ENCODE assay signal across 16 cellular contexts in the genomic region with DNA sequence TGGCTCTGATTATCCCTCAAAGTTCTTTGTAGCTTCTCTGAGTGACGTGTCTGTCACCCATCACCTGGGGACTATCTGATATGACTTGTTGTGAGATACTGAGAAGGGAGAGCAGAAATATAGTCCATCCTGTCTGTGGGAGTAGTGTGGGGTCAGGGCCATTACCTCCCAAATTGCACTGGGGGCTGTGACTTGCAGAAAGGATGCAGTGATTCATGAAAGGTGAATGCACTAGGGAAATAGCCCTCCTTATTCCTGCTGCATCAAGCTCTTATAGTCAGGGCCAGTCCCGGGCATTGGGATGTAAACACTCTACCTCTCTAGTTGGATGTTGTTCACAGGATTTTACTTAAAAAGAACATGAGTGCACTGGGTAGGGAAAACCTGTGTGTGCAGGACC.
DNase-seq lines count a peak whose midpoint lies in the region; ATAC-seq and TF ChIP-seq lines count a peak whose summit lies in the region.
"Had no signal": no experiment of that assay in that cellular context is flagged by ENCODE, and none has a peak within 500 bp of the region (broad histone marks: within the 10 kb centered on the region; RNA-seq: fewer than 3 reads in every experiment).

No MANE protein-coding gene starts in this region.

- H3K4me2 ChIP-seq in PC-3 (ENCODE audit: low read length) (peak overlapping the region; percentile 51; the same call in 1 of the 2 replicates), skeletal muscle satellite cell (ENCODE audit: low read length) (peak overlapping the region; percentile 27)
- H3K4me2 ChIP-seq: A549 had no signal

- no peaks in the 10 kb centered on the region for H3K79me2 ChIP-seq in PC-3 (ENCODE audit: low read length)

- peaks cover 0 to 5% (median under 1%) of the 10 kb centered on the region in 8 donors for H3K9me3 Mint-ChIP-seq in CD4-positive, alpha-beta memory T cell
- H3K9me3 Mint-ChIP-seq: CD8-positive, alpha-beta T cell; HFFc6 had no signal

- no peaks in the 10 kb centered on the region for H3F3A ChIP-seq in PC-3 (ENCODE audit: low read length, unreplicated experiment)

- no peaks in the 10 kb centered on the region for H3K36me3 Mint-ChIP-seq in CD4-positive, alpha-beta memory T cell
- H3K36me3 Mint-ChIP-seq: CD8-positive, alpha-beta T cell had no signal

- no peaks in the 10 kb centered on the region for H3K4me1 Mint-ChIP-seq in CD4-positive, alpha-beta memory T cell

- H3K4me3 Mint-ChIP-seq in CD4-positive, alpha-beta memory T cell, result no peak overlapping the region
- H3K4me3 Mint-ChIP-seq: CD8-positive, alpha-beta T cell; HFFc6 had no signal

- no peak for TF ChIP-seq CTCF in PC-3 (conservative IDR thresholded peaks at IDR 0.05; ENCODE audit: low read depth, low read length)
- no peak for TF ChIP-seq CTCF in foreskin keratinocyte (conservative IDR thresholded peaks at IDR 0.05)
- TF ChIP-seq CTCF in left lung (IDR thresholded peaks at IDR 0.05), result no peak

- ATAC-seq in PC-3, result peak; percentile 27
- peak; percentile 15 for ATAC-seq in foreskin keratinocyte
- peak; percentile 43 for ATAC-seq in left lung
- no peak for ATAC-seq in right cardiac atrium
- ATAC-seq: A549; CD8-positive, alpha-beta T cell had no signal

- no peaks in the 10 kb centered on the region for H3K9me3 ChIP-seq in PC-3 (ENCODE audit: low read length)
- no peaks in the 10 kb centered on the region for H3K9me3 ChIP-seq in left lung
- H3K9me3 ChIP-seq in skeletal muscle satellite cell (replicated peaks; ENCODE audit: low read length), result no peaks in the 10 kb centered on the region
- no peaks in the 10 kb centered on the region for H3K9me3 ChIP-seq in CD4-positive, alpha-beta memory T cell (ENCODE audit: control insufficient read depth in 1 of 2, low read length in 2 of 2)
- H3K9me3 ChIP-seq in right cardiac atrium (ENCODE audit: control insufficient read depth, low read length), result no peaks in the 10 kb centered on the region
- H3K9me3 ChIP-seq: A549, BE2C had no signal

- CTCF ChIA-PET in PC-3 (lab: Charles Lee), result no interaction called here
- CTCF ChIA-PET in CD4-positive, alpha-beta memory T cell (lab: Charles Lee; ENCODE audit: partially characterized antibody), result no interaction called here

- POLR2A ChIA-PET in PC-3 (lab: Charles Lee; ENCODE audit: unreplicated experiment), result no interaction called here
- POLR2A ChIA-PET in CD4-positive, alpha-beta memory T cell (lab: Charles Lee; ENCODE audit: partially characterized antibody), result no interaction called here

- H3K4me3 ChIP-seq in PC-3 (ENCODE audit: low read length) (no peak overlapping the region), left lung (no peak overlapping the region), skeletal muscle satellite cell (ENCODE audit: low read length) (no peak overlapping the region), right cardiac atrium (ENCODE audit: low read length) (no peak overlapping the region)
- H3K4me3 ChIP-seq in CD4-positive, alpha-beta memory T cell (ENCODE audit: low read length in 2 of 2), result no peak overlapping the region
- H3K4me3 ChIP-seq: A549 had no signal

- no peaks in the 10 kb centered on the region for H3K9me2 ChIP-seq in PC-3 (replicated peaks; ENCODE audit: low read length)

- H3K36me3 ChIP-seq in PC-3 (ENCODE audit: low read depth, low read length), result no peaks in the 10 kb centered on the region
- H3K36me3 ChIP-seq in left lung, result no peaks in the 10 kb centered on the region
- no peaks in the 10 kb centered on the region for H3K36me3 ChIP-seq in skeletal muscle satellite cell (ENCODE audit: insufficient read depth, low read length)
- H3K36me3 ChIP-seq in CD4-positive, alpha-beta memory T cell (ENCODE audit: insufficient read depth, low read length), result no peaks in the 10 kb centered on the region
- H3K36me3 ChIP-seq: BE2C had no signal

- H2AFZ ChIP-seq in PC-3 (ENCODE audit: low read length), result no peak overlapping the region

- WGBS in right cardiac atrium, result 73% methylated on average over 2 of the region's 2 CpGs

- no peak overlapping the region for H3K27ac Mint-ChIP-seq in CD4-positive, alpha-beta memory T cell
- H3K27ac Mint-ChIP-seq: CD8-positive, alpha-beta T cell; HFFc6 had no signal

- H3K9ac ChIP-seq in PC-3 (ENCODE audit: low read length) (no peak overlapping the region), skeletal muscle satellite cell (ENCODE audit: low read depth, low read length) (no peak overlapping the region)

- no TSS peak for BruUV-seq in PC-3 (replicated peaks; lab: Mats Ljungman, UMichigan)

- intact Hi-C loops in PC-3 (cut with micrococcal nuclease), result loop anchor here (1.0 kb wide), 1 partner anchor 11 kb away; no protein-coding TSS in a partner anchor
- intact Hi-C loops in left lung (cut with DNase I), result no loop called here
- intact Hi-C loops in CD4-positive, alpha-beta memory T cell (cut with micrococcal nuclease), result no loop called here
- intact Hi-C loops in right cardiac atrium (cut with DNase I), result no loop called here

- no peaks in the 10 kb centered on the region for H3K27me3 Mint-ChIP-seq in CD4-positive, alpha-beta memory T cell

- H3K27me3 ChIP-seq in PC-3 (ENCODE audit: low read length) (no peaks in the 10 kb centered on the region), foreskin keratinocyte (peaks cover 6% of the 10 kb centered on the region), left lung (no peaks in the 10 kb centered on the region), skeletal muscle satellite cell (ENCODE audit: control insufficient read depth, insufficient read depth, low read length) (no peaks in the 10 kb centered on the region), right cardiac atrium (ENCODE audit: control insufficient read depth, insufficient read depth) (no peaks in the 10 kb centered on the region)
- no peaks in the 10 kb centered on the region for H3K27me3 ChIP-seq in CD4-positive, alpha-beta memory T cell (ENCODE audit: insufficient read depth, low read length)
- H3K27me3 ChIP-seq: BE2C had no signal

- no peaks in the 10 kb centered on the region for H4K20me1 ChIP-seq in PC-3 (ENCODE audit: low read length)

- DNase-seq in PC-3 (peak; percentile 8), foreskin keratinocyte (no peak), left lung (no peak), occipital lobe (lab: John Stamatoyannopoulos, UW) (no peak), right cardiac atrium (no peak)
- no peak for DNase-seq in CD4-positive, alpha-beta memory T cell
- DNase-seq: BE2C; CD8-positive, alpha-beta T cell; COR-L47; DND-41; GDM1; HCEC 1CT; HFFc6 had no signal

- no peak overlapping the region for H3K27ac ChIP-seq in PC-3 (ENCODE audit: low read length)
- H3K27ac ChIP-seq in foreskin keratinocyte, result no peak overlapping the region
- H3K27ac ChIP-seq in left lung, result no peak overlapping the region
- H3K27ac ChIP-seq in CD4-positive, alpha-beta memory T cell (ENCODE audit: low read depth, low read length), result no peak overlapping the region
- no peak overlapping the region for H3K27ac ChIP-seq in right cardiac atrium (ENCODE audit: low read length)
- H3K27ac ChIP-seq: A549, C4-2B had no signal

- peaks cover 35% of the 10 kb centered on the region for H3K4me1 ChIP-seq in PC-3 (ENCODE audit: insufficient read depth, low read length)
- no peaks in the 10 kb centered on the region for H3K4me1 ChIP-seq in foreskin keratinocyte
- no peaks in the 10 kb centered on the region for H3K4me1 ChIP-seq in left lung
- peaks cover 12% of the 10 kb centered on the region for H3K4me1 ChIP-seq in skeletal muscle satellite cell (ENCODE audit: control insufficient read depth, insufficient read depth, low read length)
- H3K4me1 ChIP-seq in CD4-positive, alpha-beta memory T cell (ENCODE audit: insufficient read depth, low read length), result no peaks in the 10 kb centered on the region
- H3K4me1 ChIP-seq in right cardiac atrium (ENCODE audit: control insufficient read depth, insufficient read depth, low read length), result no peaks in the 10 kb centered on the region
- H3K4me1 ChIP-seq: A549, BE2C had no signal

Comparison
In these comparisons a context has a peak if more than half of its experiments do, and no peak if none do; other contexts are left out.
1. ATAC-seq: peak in PC-3 (single experiment), foreskin keratinocyte (single experiment) and left lung (single experiment); none in right cardiac atrium (0 of 2).